18 cellular contexts compared by ENCODE assay signal in genomic region chr3:42686832-42687650, GRCh38. TPM values are rescaled to one million over a fixed set of nuclear protein-coding genes. Genes with fewer than 3 reads are reported as not detected.
DNase-seq lines count a peak whose midpoint lies in the region; ATAC-seq and TF ChIP-seq lines count a peak whose summit lies in the region.
"Had no signal": no experiment of that assay in that cellular context is flagged by ENCODE, and none has a peak within 500 bp of the region (broad histone marks: within the 10 kb centered on the region; RNA-seq: fewer than 3 reads in every experiment).

No MANE protein-coding gene starts in this region.

- H3K4me1 ChIP-seq in left ventricle myocardium inferior (peaks cover 30% of the 10 kb centered on the region), osteoblast (ENCODE audit: insufficient read depth, low read length) (peaks cover 2% of the 10 kb centered on the region), aorta (ENCODE audit: control insufficient read depth in 1 of 2, insufficient read depth in 2 of 2, low read length in 2 of 2) (peaks cover 0 to 3% of the 10 kb centered on the region in 2 donors), mesenchymal stem cell (ENCODE audit: control insufficient read depth, insufficient read depth, low read depth, low read length) (peaks cover 6% of the 10 kb centered on the region)

- DNase-seq in left ventricle myocardium inferior (peak; percentile 4), Right ventricle myocardium inferior (ENCODE audit: missing footprints) (no peak), chondrocyte (ENCODE audit: low spot score) (peak; percentile 47), osteoblast (ENCODE audit: insufficient read length, low spot score, missing footprints) (peak; percentile 81), aorta (peak; percentile 33 to 43), mesenchymal stem cell (no peak)
- DNase-seq: DMS79 treated with DMSO at 0.1 percent for 48 hours, MV-4-11, NCI-H1417, NCI-H187, NCI-H2107, NCI-H510A, NCI-H82, OCI-M1, SIG-M5 had no signal

- no peak overlapping the region for H2BK120ac ChIP-seq in mesenchymal stem cell (ENCODE audit: low read depth, low read length)

- H3K27ac Mint-ChIP-seq in chondrocyte (ENCODE audit: unreplicated experiment) = no peak overlapping the region

- H3K4me2 ChIP-seq in osteoblast (ENCODE audit: insufficient read depth, low read length) (no peak overlapping the region), mesenchymal stem cell (ENCODE audit: low read length, poor library complexity, severe bottlenecking) (no peak overlapping the region)
- H3K4me2 ChIP-seq: KMS-11 had no signal

- ATAC-seq in Right ventricle myocardium inferior (no peak), aorta (ENCODE audit: low FRiP score) (no peak), HG03460 (IDR thresholded peaks at IDR 0.05; ENCODE audit: unreplicated experiment) (no peak)

- H3K27ac ChIP-seq in left ventricle myocardium inferior (replicated peaks) (no peak overlapping the region), osteoblast (ENCODE audit: low read depth, low read length) (no peak overlapping the region), aorta (ENCODE audit: low read depth in 1 of 2, low read length in 2 of 2) (no peak overlapping the region), mesenchymal stem cell (ENCODE audit: low read length, poor library complexity, severe bottlenecking) (no peak overlapping the region)
- H3K27ac ChIP-seq: KMS-11 had no signal

- no peak overlapping the region for H3K18ac ChIP-seq in mesenchymal stem cell (ENCODE audit: low read depth in 1 of 2, low read length in 2 of 2)

- H3K36me3 ChIP-seq in left ventricle myocardium inferior (no peaks in the 10 kb centered on the region), osteoblast (ENCODE audit: insufficient read depth, low read length) (no peaks in the 10 kb centered on the region), aorta (ENCODE audit: control insufficient read depth in 1 of 2, insufficient read depth in 2 of 2, low read length in 1 of 2) (no peaks in the 10 kb centered on the region), mesenchymal stem cell (ENCODE audit: control insufficient read depth in 1 of 2, insufficient read depth in 2 of 2, low read depth in 1 of 2, low read length in 2 of 2) (no peaks in the 10 kb centered on the region)

- intact Hi-C loops in left ventricle myocardium inferior (cut with micrococcal nuclease) = no loop called here
- intact Hi-C loops in Right ventricle myocardium inferior (cut with DNase I) = no loop called here
- intact Hi-C loops in aorta (cut with DNase I) = loop anchor here in 1 of 2 donors (10.0 kb wide), 1 partner anchor 58 kb away; no protein-coding TSS in a partner anchor

- no peak overlapping the region for H2AK5ac ChIP-seq in mesenchymal stem cell (ENCODE audit: low read length, severe bottlenecking)

- H4K8ac ChIP-seq in mesenchymal stem cell (ENCODE audit: low read length) = no peak overlapping the region

- no peak overlapping the region for H3K9ac ChIP-seq in mesenchymal stem cell (ENCODE audit: low read length)
- H3K9ac ChIP-seq: KMS-11 had no signal

- no peaks in the 10 kb centered on the region for H3K9me3 ChIP-seq in left ventricle myocardium inferior (replicated peaks)
- H3K9me3 ChIP-seq in osteoblast (ENCODE audit: low read depth, low read length) = no peaks in the 10 kb centered on the region
- H3K9me3 ChIP-seq in aorta (ENCODE audit: control insufficient read depth, low read length) = no peaks in the 10 kb centered on the region
- H3K9me3 ChIP-seq in mesenchymal stem cell (ENCODE audit: control insufficient read depth, low read length) = no peaks in the 10 kb centered on the region

- no peaks in the 10 kb centered on the region for H3K36me3 Mint-ChIP-seq in chondrocyte (ENCODE audit: low read depth)

- no peaks in the 10 kb centered on the region for H3K79me1 ChIP-seq in mesenchymal stem cell (replicated peaks; ENCODE audit: low read length, poor library complexity, severe bottlenecking)

- no peaks in the 10 kb centered on the region for H4K20me1 ChIP-seq in osteoblast (ENCODE audit: insufficient read depth, low read length)

- no peak overlapping the region for H3K4me3 Mint-ChIP-seq in chondrocyte (ENCODE audit: unreplicated experiment)

- H2AFZ ChIP-seq in osteoblast (ENCODE audit: low read length) (no peak overlapping the region), mesenchymal stem cell (ENCODE audit: low read depth, low read length) (no peak overlapping the region)

- H3K9me3 Mint-ChIP-seq in chondrocyte (ENCODE audit: low read depth) = no peaks in the 10 kb centered on the region

- H3K23ac ChIP-seq in mesenchymal stem cell (ENCODE audit: low read length in 2 of 2) = no peak overlapping the region

- no peak overlapping the region for H3K4ac ChIP-seq in mesenchymal stem cell (ENCODE audit: low read depth in 1 of 2, low read length in 2 of 2)

- no peak overlapping the region for H3K4me3 ChIP-seq in left ventricle myocardium inferior
- no peak overlapping the region for H3K4me3 ChIP-seq in osteoblast (ENCODE audit: insufficient read depth, low read length)
- no peak overlapping the region for H3K4me3 ChIP-seq in aorta (ENCODE audit: low read length in 2 of 2)
- no peak overlapping the region for H3K4me3 ChIP-seq in mesenchymal stem cell (ENCODE audit: insufficient read depth in 1 of 2, low read depth in 1 of 2, low read length in 2 of 2)

- H2BK15ac ChIP-seq in mesenchymal stem cell (ENCODE audit: low read depth, poor library complexity, severe bottlenecking) = no peak overlapping the region

- peaks cover 23% of the 10 kb centered on the region for H3K27me3 Mint-ChIP-seq in chondrocyte (ENCODE audit: low read depth)

- no peak for TF ChIP-seq CTCF in left ventricle myocardium inferior (IDR thresholded peaks at IDR 0.05; ENCODE audit: borderline replicate concordance)
- TF ChIP-seq CTCF in chondrocyte (IDR thresholded peaks at IDR 0.05) = no peak
- TF ChIP-seq CTCF in osteoblast (IDR thresholded peaks at IDR 0.05; ENCODE audit: extremely low read depth, low read depth, low read length) = no peak

- peaks cover 18% of the 10 kb centered on the region for H3K4me1 Mint-ChIP-seq in chondrocyte (ENCODE audit: low read depth)

- H2BK5ac ChIP-seq in mesenchymal stem cell (ENCODE audit: low read depth, low read length, poor library complexity, severe bottlenecking) = no peak overlapping the region

- no peak overlapping the region for H2BK12ac ChIP-seq in mesenchymal stem cell (ENCODE audit: low read length in 2 of 2)

- no peaks in the 10 kb centered on the region for H3K79me2 ChIP-seq in osteoblast (ENCODE audit: insufficient read depth, low read length)

- H3K27me3 ChIP-seq in left ventricle myocardium inferior (ENCODE audit: low read depth) = peaks cover 23% of the 10 kb centered on the region
- H3K27me3 ChIP-seq in osteoblast (ENCODE audit: insufficient read depth, low read length) = peaks cover 31% of the 10 kb centered on the region
- H3K27me3 ChIP-seq in aorta (ENCODE audit: control insufficient read depth in 1 of 2, insufficient read depth in 2 of 2, low read length in 1 of 2) = no peaks in the 10 kb centered on the region
- H3K27me3 ChIP-seq in mesenchymal stem cell (ENCODE audit: control insufficient read depth in 1 of 2, insufficient read depth in 1 of 2, low read length in 2 of 2) = peaks cover 23 to 58% of the 10 kb centered on the region in 2 experiments

- no peak overlapping the region for H3K14ac ChIP-seq in mesenchymal stem cell (ENCODE audit: low read length in 2 of 2)

- H4K91ac ChIP-seq in mesenchymal stem cell (ENCODE audit: low read length) = no peak overlapping the region

- 85 to 86% methylated on average over 7 of the region's 7 CpGs for WGBS in aorta, 2 donors
- 93% methylated on average over 7 of the region's 7 CpGs for WGBS in mesenchymal stem cell

RNA-seq across cellular contexts. Expression of gene KLHL40, which starts 1.7 kb away (rescaled TPM):
- total RNA-seq in left ventricle myocardium inferior (0.22 TPM), Right ventricle myocardium inferior (not detected), chondrocyte (not detected in 3 replicates), osteoblast (not detected in 2 replicates), aorta (not detected)
- polyA plus RNA-seq in aorta = under 1 TPM in 1 of 2 donors, not detected in 1; 0.26 TPM
- not detected for polyA plus RNA-seq in mesenchymal stem cell (2013, experiment 1 of 2)
- not detected for polyA plus RNA-seq in mesenchymal stem cell (2013, experiment 2 of 2)
- total RNA-seq: H1 had no signal

RNA-seq across cellular contexts. Expression of gene HHATL, which starts 15.6 kb away (rescaled TPM):
- 552 TPM for total RNA-seq in left ventricle myocardium inferior
- total RNA-seq in Right ventricle myocardium inferior = 440 TPM
- not detected in 3 replicates for total RNA-seq in chondrocyte
- not detected in 2 replicates for total RNA-seq in osteoblast
- not detected for total RNA-seq in aorta
- 1 to 10 TPM; 1.4 to 1.5 TPM for polyA plus RNA-seq in aorta
- polyA plus RNA-seq in mesenchymal stem cell (2013, experiment 1 of 2) = not detected
- not detected for polyA plus RNA-seq in mesenchymal stem cell (2013, experiment 2 of 2)
- total RNA-seq: H1 had no signal

RNA-seq across cellular contexts. Expression of gene ZBTB47, which starts 33.5 kb away (rescaled TPM):
- total RNA-seq in left ventricle myocardium inferior (118 TPM), Right ventricle myocardium inferior (80.2 TPM), chondrocyte (38.8 to 44.4 TPM (median 40.0 TPM) in 3 replicates), osteoblast (39.2 and 41.3 TPM in 2 replicates), aorta (10 to 100 TPM; 72.4 to 82.0 TPM)
- polyA plus RNA-seq in aorta = 10 to 100 TPM; 42.3 to 77.1 TPM
- 10.8 TPM for polyA plus RNA-seq in mesenchymal stem cell (2013, experiment 1 of 2)
- 9.7 TPM for polyA plus RNA-seq in mesenchymal stem cell (2013, experiment 2 of 2)

Comparison
In these comparisons a context has a peak if more than half of its experiments do, and no peak if none do; other contexts are left out.
1. DNase-seq: peak in left ventricle myocardium inferior (single experiment), chondrocyte (single experiment), osteoblast (single experiment) and aorta (2 of 2); none in Right ventricle myocardium inferior (single experiment) and mesenchymal stem cell (single experiment).
2. RNA of gene HHATL, which starts 15.6 kb away (total RNA-seq): 552 TPM in left ventricle myocardium inferior (single experiment) and 440 TPM in Right ventricle myocardium inferior (single experiment); not detected in aorta, not detected in chondrocyte and not detected in osteoblast; every median in the first group is over 100 times any median in the second.